Comparison of ENCODE assay signal across 13 cellular contexts in the genomic region with DNA sequence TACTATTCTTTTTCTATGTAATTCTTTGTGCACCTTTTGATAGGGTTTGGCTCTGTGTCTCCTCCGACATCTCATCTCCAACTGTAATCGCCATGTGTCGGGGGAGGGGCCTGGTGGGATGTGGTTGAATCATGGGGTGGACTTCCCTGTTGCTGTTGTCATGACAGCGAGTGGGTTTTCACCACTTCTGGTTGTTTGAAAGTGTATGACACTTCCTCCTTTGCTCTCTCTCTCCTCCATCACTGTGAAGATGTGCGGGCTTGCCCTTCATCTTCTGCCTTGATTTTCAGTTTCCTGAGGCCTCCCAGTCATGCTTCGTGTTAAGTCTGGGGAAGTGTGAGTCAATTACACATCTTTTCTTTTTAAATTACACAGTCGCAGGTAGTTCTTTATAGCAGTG.
A peak's percentile ranks its signal among the peaks of the same experiment; 100 is the strongest.
DNase-seq lines count a peak whose midpoint lies in the region; ATAC-seq and TF ChIP-seq lines count a peak whose summit lies in the region.
"Had no signal": no experiment of that assay in that cellular context is flagged by ENCODE, and none has a peak within 500 bp of the region (broad histone marks: within the 10 kb centered on the region; RNA-seq: fewer than 3 reads in every experiment).

No MANE protein-coding gene starts in this region.

- no peaks in the 10 kb centered on the region for H3K27me3 Mint-ChIP-seq in effector memory CD8-positive, alpha-beta T cell
- H3K27me3 Mint-ChIP-seq in CD14-positive monocyte (ENCODE audit: low read depth in 3 of 3) = peaks cover 0 to 1% (median 0%) of the 10 kb centered on the region in 3 donors

- H3K36me3 ChIP-seq in BLaER1 treated with 17β-estradiol and CSF1 and Interleukin-3, amounts not matched to agents 10 nM and 100 nM = no peaks in the 10 kb centered on the region
- no peaks in the 10 kb centered on the region for H3K36me3 ChIP-seq in tibial nerve
- H3K36me3 ChIP-seq: neutrophil had no signal

- peak overlapping the region in 1 of 2 donors; percentile 34 for H3K4me3 Mint-ChIP-seq in effector memory CD8-positive, alpha-beta T cell
- H3K4me3 Mint-ChIP-seq in CD14-positive monocyte = peak overlapping the region in 1 of 2 donors; percentile 16

- H3K27me3 ChIP-seq in BLaER1 treated with 17β-estradiol and CSF1 and Interleukin-3, amounts not matched to agents 10 nM and 100 nM = no peaks in the 10 kb centered on the region
- no peaks in the 10 kb centered on the region for H3K27me3 ChIP-seq in tibial nerve
- H3K27me3 ChIP-seq: hepatocyte, neutrophil had no signal

- TF ChIP-seq POLR2A in NB4 (IDR thresholded peaks at IDR 0.05; ENCODE audit: extremely low read depth, insufficient read length) (no peak), tibial nerve (IDR thresholded peaks at IDR 0.05) (no peak)

- H3K9ac ChIP-seq in BLaER1 treated with 17β-estradiol and CSF1 and Interleukin-3, amounts not matched to agents 10 nM and 100 nM = no peak overlapping the region
- H3K9ac ChIP-seq: GM23248 had no signal

- peaks cover 3% of the 10 kb centered on the region for H3K36me3 Mint-ChIP-seq in effector memory CD8-positive, alpha-beta T cell (ENCODE audit: insufficient read depth)
- H3K36me3 Mint-ChIP-seq in CD14-positive monocyte = no peaks in the 10 kb centered on the region

- intact Hi-C loops in CD14-positive monocyte (cut with micrococcal nuclease) = no loop called here

- H3K27ac Mint-ChIP-seq in effector memory CD8-positive, alpha-beta T cell = peak overlapping the region in 1 of 2 donors; percentile 6
- no peak overlapping the region for H3K27ac Mint-ChIP-seq in CD14-positive monocyte

- 81 to 84% methylated on average over 7 of the region's 7 CpGs for WGBS in tibial nerve, 2 donors

- ATAC-seq in effector memory CD8-positive, alpha-beta T cell (replicated peaks) = peak; percentile 93

- peaks cover 0 to 23% (median 6%) of the 10 kb centered on the region in 11 experiments; a peak in 9 of 22 replicates for H3K9me3 ChIP-seq in BLaER1 treated with 17β-estradiol and CSF1 and Interleukin-3, amounts not matched to agents 10 nM and 100 nM (replicated peaks in 1 of 11)
- peaks cover 0 to 13% (median 0%) of the 10 kb centered on the region in 4 donors for H3K9me3 ChIP-seq in tibial nerve
- H3K9me3 ChIP-seq: neutrophil had no signal

- no peaks in the 10 kb centered on the region for H4K20me1 ChIP-seq in BLaER1 treated with 17β-estradiol and CSF1 and Interleukin-3, amounts not matched to agents 10 nM and 100 nM

- H3K9me3 Mint-ChIP-seq in effector memory CD8-positive, alpha-beta T cell = no peaks in the 10 kb centered on the region
- peaks cover 3 to 20% (median 7%) of the 10 kb centered on the region in 7 donors for H3K9me3 Mint-ChIP-seq in CD14-positive monocyte

- no peak overlapping the region for H3K4me3 ChIP-seq in BLaER1 treated with 17β-estradiol and CSF1 and Interleukin-3, amounts not matched to agents 10 nM and 100 nM
- H3K4me3 ChIP-seq in NB4 (ENCODE audit: low read depth, low read length) (no peak overlapping the region), tibial nerve (no peak overlapping the region)
- H3K4me3 ChIP-seq: GM23248, hepatocyte had no signal

- in situ Hi-C loops in ACHN (cut with HindIII; ENCODE audit: low pct_ligation_motif_present, low pct_unique_long_range_greater_than_20kb, low sequenced_read_pairs) = no loop called here

- H3K4me1 ChIP-seq in BLaER1 treated with 17β-estradiol and CSF1 and Interleukin-3, amounts not matched to agents 10 nM and 100 nM = peaks cover 0 to 11% (median 5%) of the 10 kb centered on the region in 10 experiments; a peak in 12 of 20 replicates
- no peaks in the 10 kb centered on the region for H3K4me1 ChIP-seq in tibial nerve

- peaks cover 5 to 6% of the 10 kb centered on the region in 2 donors for H3K4me1 Mint-ChIP-seq in effector memory CD8-positive, alpha-beta T cell (ENCODE audit: low read depth in 2 of 2)
- H3K4me1 Mint-ChIP-seq in CD14-positive monocyte = no peaks in the 10 kb centered on the region

- H3K4me2 ChIP-seq in BLaER1 treated with 17β-estradiol and CSF1 and Interleukin-3, amounts not matched to agents 10 nM and 100 nM = peak overlapping the region in 10 of 11 experiments; percentile 6 to 45 (median 31); a peak in 15 of 22 replicates
- H3K4me2 ChIP-seq: hepatocyte had no signal

- TF ChIP-seq EP300 in tibial nerve (IDR thresholded peaks at IDR 0.05) = no peak

- DNase-seq in NB4 (ENCODE audit: low read depth) (peak; percentile 31), NCI-H82 treated with DMSO at 0.1 percent for 48 hours (lab: John Stamatoyannopoulos, UW; ENCODE audit: unreplicated experiment) (no peak), tibial nerve (ENCODE audit: low spot score in 2 of 2) (no peak), ACHN (no peak), CD14-positive monocyte (ENCODE audit: low spot score) (no peak)
- DNase-seq in activated CD8-positive, alpha-beta memory T cell treated with anti-CD3 and anti-CD28 coated beads, Interleukin-2, amount 50 U/mL, for 1 hour (ENCODE audit: extremely low read depth) = peak; percentile 14
- DNase-seq in effector memory CD8-positive, alpha-beta T cell = peak; percentile 3 to 26 (median 25)
- DNase-seq: caudate nucleus, GM23248, NCI-H2171 had no signal

- TF ChIP-seq CTCF in NB4 (IDR thresholded peaks at IDR 0.05; ENCODE audit: low read depth, low read length) = no peak
- TF ChIP-seq CTCF in tibial nerve (IDR thresholded peaks at IDR 0.05) = no peak
- no peak for TF ChIP-seq CTCF in CD14-positive monocyte (IDR thresholded peaks at IDR 0.05)

- H3K27ac ChIP-seq in BLaER1 treated with 17β-estradiol and CSF1 and Interleukin-3, amounts not matched to agents 10 nM and 100 nM = peak overlapping the region in 2 of 11 experiments; percentile 18 to 30; a peak in 2 of 22 replicates
- no peak overlapping the region for H3K27ac ChIP-seq in tibial nerve
- H3K27ac ChIP-seq: GM23248, hepatocyte, neutrophil had no signal

Comparison
In these comparisons a context has a peak if more than half of its experiments do, and no peak if none do; other contexts are left out.
1. DNase-seq: peak in NB4 (single experiment), activated CD8-positive, alpha-beta memory T cell treated with anti-CD3 and anti-CD28 coated beads, Interleukin-2, amount 50 U/mL, for 1 hour (single experiment) and effector memory CD8-positive, alpha-beta T cell (3 of 3); none in NCI-H82 treated with DMSO at 0.1 percent for 48 hours (single experiment), tibial nerve (0 of 2), ACHN (single experiment) and CD14-positive monocyte (single experiment).